ENCODE assay signal across 14 cellular contexts in the genomic region with DNA sequence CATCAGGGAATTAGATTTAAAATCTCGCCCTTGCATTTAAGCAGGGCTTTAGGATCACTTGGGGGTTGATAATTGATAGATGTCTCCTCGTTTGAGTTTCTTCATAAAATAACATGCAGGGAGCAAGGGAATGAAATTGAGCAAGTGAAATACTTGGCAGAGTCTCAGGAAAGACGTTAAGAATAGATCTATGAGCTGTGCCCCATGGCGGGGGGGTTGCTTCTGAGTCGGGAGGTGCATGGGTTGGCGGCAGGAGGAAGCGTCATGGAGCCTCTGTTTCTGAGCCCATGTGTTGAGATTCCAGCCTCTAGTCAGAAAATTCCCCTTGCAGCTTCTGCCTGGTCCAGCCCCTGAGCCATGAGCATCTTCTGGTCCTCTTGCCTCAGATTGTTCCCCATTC.
A peak's percentile ranks its signal among the peaks of the same experiment; 100 is the strongest.
DNase-seq lines count a peak whose midpoint lies in the region; ATAC-seq and TF ChIP-seq lines count a peak whose summit lies in the region.
"Had no signal": no experiment of that assay in that cellular context is flagged by ENCODE, and none has a peak within 500 bp of the region (broad histone marks: within the 10 kb centered on the region; RNA-seq: fewer than 3 reads in every experiment).

No MANE protein-coding gene starts in this region.

- H3K27ac ChIP-seq in gastrocnemius medialis, result no peak overlapping the region
- peak overlapping the region in 1 of 2 donors; percentile 0 for H3K27ac ChIP-seq in aorta (ENCODE audit: low read depth in 1 of 2, low read length in 2 of 2)

- no peak for TF ChIP-seq CTCF in gastrocnemius medialis (IDR thresholded peaks at IDR 0.05 in 4 of 5, conservative IDR thresholded peaks at IDR 0.05 in 1 of 5)

- H3K36me3 ChIP-seq in adipocyte (ENCODE audit: control insufficient read depth, insufficient read depth, low read length, severe bottlenecking) (no peaks in the 10 kb centered on the region), gastrocnemius medialis (no peaks in the 10 kb centered on the region), aorta (ENCODE audit: control insufficient read depth in 1 of 2, insufficient read depth in 2 of 2, low read length in 1 of 2) (no peaks in the 10 kb centered on the region)
- H3K36me3 ChIP-seq: HAP-1 had no signal

- H3K4me3 ChIP-seq in adipocyte (ENCODE audit: low read length) (no peak overlapping the region), gastrocnemius medialis (no peak overlapping the region), aorta (ENCODE audit: low read length in 2 of 2) (no peak overlapping the region)
- H3K4me3 ChIP-seq: HAP-1 had no signal

- peaks cover 6% of the 10 kb centered on the region for H3K9me3 ChIP-seq in adipocyte (ENCODE audit: control insufficient read depth, low read length)
- H3K9me3 ChIP-seq in gastrocnemius medialis, result no peaks in the 10 kb centered on the region
- no peaks in the 10 kb centered on the region for H3K9me3 ChIP-seq in aorta (ENCODE audit: control insufficient read depth, low read length)
- H3K9me3 ChIP-seq: HAP-1 had no signal

- H3K27me3 ChIP-seq in adipocyte (replicated peaks; ENCODE audit: control insufficient read depth, insufficient read depth, low read length) (peaks cover 46% of the 10 kb centered on the region), gastrocnemius medialis (no peaks in the 10 kb centered on the region), aorta (ENCODE audit: control insufficient read depth in 1 of 2, insufficient read depth in 2 of 2, low read length in 1 of 2) (no peaks in the 10 kb centered on the region)

- peaks cover 16% of the 10 kb centered on the region for H3K4me1 ChIP-seq in adipocyte (ENCODE audit: control insufficient read depth, insufficient read depth, low read length)
- H3K4me1 ChIP-seq in gastrocnemius medialis, result peaks cover 6 to 9% of the 10 kb centered on the region in 2 donors
- H3K4me1 ChIP-seq in aorta (ENCODE audit: control insufficient read depth in 1 of 2, insufficient read depth in 2 of 2, low read length in 2 of 2), result peaks cover 0 to 3% of the 10 kb centered on the region in 2 donors
- H3K4me1 ChIP-seq: HAP-1 had no signal

- DNase-seq in adipocyte (ENCODE audit: low read depth) (peak; percentile 17), fibroblast of gingiva (ENCODE audit: low read depth) (peak; percentile 61), gastrocnemius medialis (peak in 1 of 2 donors; percentile 40), aorta (peak; percentile 60 to 82), GF-D8 (lab: John Stamatoyannopoulos, UW) (no peak)
- no peak for DNase-seq in activated CD4-positive, alpha-beta T cell treated with anti-CD3 and anti-CD28 coated beads, Interleukin-2, amount 50 U/mL, for 1 hour
- DNase-seq: ACHN; C1 segment of cervical spinal cord; Calu3; CD4-positive, alpha-beta T cell; DMS 273 treated with DMSO at 0.1 percent for 48 hours had no signal

- no peak for TF ChIP-seq POLR2A in gastrocnemius medialis (IDR thresholded peaks at IDR 0.05)

- in situ Hi-C loops in gastrocnemius medialis (cut with MboI; ENCODE audit: low sequenced_read_pairs in 4 of 4), result loop anchor here (5.0 to 25.0 kb wide), 5 partner anchors 177 to 600 kb away; partner anchors contain the start of genes GDF7 (in 1 of the 4), PUM2 (in 1 of the 4) and RHOB (in 1 of the 4)

- H3K9ac ChIP-seq in adipocyte (ENCODE audit: low read length), result no peak overlapping the region

- WGBS in aorta, 2 donors, result 13 to 22% methylated on average over 7 of the region's 7 CpGs

- intact Hi-C loops in gastrocnemius medialis (cut with DNase I; ENCODE audit: low total_unique reads), result loop anchor here (2.0 kb wide), 1 partner anchor 181 kb away; no protein-coding TSS in a partner anchor
- intact Hi-C loops in aorta (cut with DNase I), result loop anchor here (2.0 to 10.0 kb wide), 6 partner anchors 137 to 300 kb away; partner anchors contain the start of genes GDF7 (in 1 of the 2) and LDAH (in 1 of the 2)

- peak; percentile 50 to 72 for ATAC-seq in gastrocnemius medialis
- ATAC-seq in aorta (ENCODE audit: low FRiP score), result no peak
- ATAC-seq in GM19328 (IDR thresholded peaks at IDR 0.05; ENCODE audit: unreplicated experiment), result no peak
- ATAC-seq: HepG2 had no signal

Comparison
In these comparisons a context has a peak if more than half of its experiments do, and no peak if none do; other contexts are left out.
1. DNase-seq: peak in adipocyte (single experiment), fibroblast of gingiva (single experiment) and aorta (2 of 2); none in GF-D8 (single experiment) and activated CD4-positive, alpha-beta T cell treated with anti-CD3 and anti-CD28 coated beads, Interleukin-2, amount 50 U/mL, for 1 hour (single experiment).
2. ATAC-seq: peak in gastrocnemius medialis (2 of 2); none in aorta (single experiment) and GM19328 (single experiment).